In the genomic region with DNA sequence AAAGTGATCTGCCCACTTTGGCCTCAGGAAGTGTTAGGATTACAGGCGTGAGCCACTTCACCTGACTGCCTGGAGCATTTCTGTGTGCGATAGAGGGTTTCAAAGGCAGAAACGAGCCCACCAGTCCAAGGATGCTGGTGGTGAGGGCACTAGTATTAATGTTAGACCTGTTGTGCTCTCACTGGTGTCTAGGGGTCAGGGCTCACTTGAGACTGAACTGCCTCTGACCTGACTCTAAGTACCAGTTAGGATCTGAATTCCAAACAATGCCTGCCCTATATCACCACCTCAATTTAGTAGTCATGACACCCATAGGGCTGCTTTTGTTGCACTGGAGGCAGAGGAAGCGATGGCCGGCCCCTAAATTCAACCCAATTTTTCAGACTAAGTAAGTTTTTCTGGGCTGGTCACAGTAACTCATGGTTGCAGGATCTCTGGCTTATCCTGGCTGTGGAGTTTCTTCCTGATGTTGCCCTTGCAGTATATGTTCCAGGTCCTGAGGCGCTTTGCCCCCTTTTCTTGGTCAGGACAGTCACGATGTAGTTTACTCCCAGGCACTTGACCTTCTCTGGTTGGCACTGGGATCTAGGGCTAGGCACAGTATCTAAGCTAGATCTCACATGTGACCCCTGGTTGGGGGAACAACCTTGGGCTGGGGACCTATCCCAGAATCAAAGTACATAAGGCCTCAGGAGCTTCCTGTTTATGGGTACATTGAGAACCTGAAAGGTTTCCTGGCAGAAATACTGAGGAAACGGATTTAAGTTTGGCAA, we compare ENCODE assay signal across 2 cellular contexts.
TF ChIP-seq lines count a peak whose summit lies in the region.

No MANE protein-coding gene starts in this region.

TF ChIP-seq in GM12878, 131 proteins besides CTCF, POLR2A, EP300 and RAD21 (continued from another document):
- TF ChIP-seq STAT1 (conservative IDR thresholded peaks at IDR 0.05): no peak
- no peak for TF ChIP-seq NRF1 (conservative IDR thresholded peaks at IDR 0.05; ENCODE audit: low read depth, low read length)
- TF ChIP-seq TCF12 (IDR thresholded peaks at IDR 0.05; ENCODE audit: low read depth, low read length): no peak
- TF ChIP-seq KDM1A (IDR thresholded peaks at IDR 0.05; ENCODE audit: borderline replicate concordance): no peak
- TF ChIP-seq TARDBP (IDR thresholded peaks at IDR 0.05; ENCODE audit: borderline replicate concordance): no peak
- TF ChIP-seq SMAD5 (IDR thresholded peaks at IDR 0.05; ENCODE audit: low read depth): no peak
- no peak for TF ChIP-seq IRF5 (IDR thresholded peaks at IDR 0.05; ENCODE audit: borderline replicate concordance)
- no peak for TF ChIP-seq CBX5 (IDR thresholded peaks at IDR 0.05; ENCODE audit: low read depth)
- TF ChIP-seq YY1 (IDR thresholded peaks at IDR 0.05; ENCODE audit: low read depth, low read length): no peak
- no peak for TF ChIP-seq E4F1 (IDR thresholded peaks at IDR 0.05; ENCODE audit: borderline replicate concordance, partially characterized antibody)
- no peak for TF ChIP-seq ZBTB4 (CRISPR knock-in tag; IDR thresholded peaks at IDR 0.05)

TF ChIP-seq in HEK293T, 16 proteins besides CTCF, POLR2A, EP300 and RAD21 (continued from another document):
- TF ChIP-seq FOXK2 (IDR thresholded peaks at IDR 0.05): no peak
- TF ChIP-seq SUZ12 (IDR thresholded peaks at IDR 0.05): no peak
TF ChIP-seq in HEK293T: peak in this region for 0.
